ENCODE assay signal across 23 cellular contexts in genomic region chr14:92325835-92326234, GRCh38. TPM values are rescaled to one million over a fixed set of nuclear protein-coding genes. Genes with fewer than 3 reads are reported as not detected.
A peak's percentile ranks its signal among the peaks of the same experiment; 100 is the strongest.
DNase-seq lines count a peak whose midpoint lies in the region; ATAC-seq and TF ChIP-seq lines count a peak whose summit lies in the region.
"Had no signal": no experiment of that assay in that cellular context is flagged by ENCODE, and none has a peak within 500 bp of the region (broad histone marks: within the 10 kb centered on the region; RNA-seq: fewer than 3 reads in every experiment).

No MANE protein-coding gene starts in this region.

- no peak for ATAC-seq in activated CD8-positive, alpha-beta memory T cell treated with anti-CD3 and anti-CD28 coated beads, Interleukin-2, amount 10 ng/mL, durations not matched to agents 7 days and 5 days
- no peak for ATAC-seq in activated naive CD4-positive, alpha-beta T cell treated with anti-CD3 and anti-CD28 coated beads, Interleukin-2, amount 50 U/mL, for 72 hours

- 0 out of 2 replicates have a peak overlapping the region, but pooled peaks have one; percentile 3 for H2AFZ ChIP-seq in OCI-LY3 (ENCODE audit: low read depth, low read length)

- H3K4me1 ChIP-seq in OCI-LY3 (ENCODE audit: low read length) (peaks cover 27% of the 10 kb centered on the region), thyroid gland (peaks cover 0 to 3% of the 10 kb centered on the region in 2 donors)
- H3K4me1 ChIP-seq: BE2C had no signal

- H4K20me1 ChIP-seq in OCI-LY3 (ENCODE audit: insufficient read depth, low read length) = no peaks in the 10 kb centered on the region

- H3K36me3 ChIP-seq in OCI-LY3 (replicated peaks; ENCODE audit: low read depth, low read length) = no peaks in the 10 kb centered on the region
- no peaks in the 10 kb centered on the region for H3K36me3 ChIP-seq in thyroid gland
- H3K36me3 ChIP-seq: BE2C, esophagus muscularis mucosa, spleen had no signal

- no peak overlapping the region; the same call in 1 of the 2 replicates for H3K9ac ChIP-seq in OCI-LY3 (ENCODE audit: low read length)

- 51 to 55% methylated on average over 4 of the region's 4 CpGs for WGBS in thyroid gland, 2 donors

- intact Hi-C loops in thyroid gland (cut with DNase I) = no loop called here

- no peaks in the 10 kb centered on the region for H3K79me2 ChIP-seq in OCI-LY3 (ENCODE audit: low read length)

- H3K4me3 ChIP-seq in AG10803 (ENCODE audit: low read length) (no peak overlapping the region), GM12875 (ENCODE audit: low read depth, low read length) (no peak overlapping the region), OCI-LY3 (ENCODE audit: low read length) (0 out of 2 replicates have a peak overlapping the region, but pooled peaks have one; percentile 7), thyroid gland (replicated peaks in 1 of 3) (no peak overlapping the region)
- H3K4me3 ChIP-seq: esophagus muscularis mucosa, spleen had no signal

- H3K27ac ChIP-seq in OCI-LY3 (ENCODE audit: low read length) (peak overlapping the region; percentile 35), thyroid gland (no peak overlapping the region)
- H3K27ac ChIP-seq: dorsolateral prefrontal cortex, esophagus muscularis mucosa, spleen had no signal

- 0 out of 2 replicates have a peak, but pooled peaks have one; percentile 8 for TF ChIP-seq CTCF in AG10803 (conservative IDR thresholded peaks at IDR 0.05; ENCODE audit: low read length)
- TF ChIP-seq CTCF in GM12875 (IDR thresholded peaks at IDR 0.05; ENCODE audit: borderline replicate concordance, insufficient read depth, low read depth, low read length) = peak; percentile 15; the same call in 1 of the 2 replicates
- TF ChIP-seq CTCF in OCI-LY3 (IDR thresholded peaks at IDR 0.05; ENCODE audit: low read depth, low read length) = peak; percentile 55
- no peak for TF ChIP-seq CTCF in thyroid gland (IDR thresholded peaks at IDR 0.05)

- CTCF ChIA-PET in activated CD8-positive, alpha-beta memory T cell treated with anti-CD3 and anti-CD28 coated beads, Interleukin-2, amount 10 ng/mL, durations not matched to agents 7 days and 5 days (lab: Charles Lee) = no interaction called here

- no peak overlapping the region for H3K27ac Mint-ChIP-seq in activated CD8-positive, alpha-beta memory T cell treated with anti-CD3 and anti-CD28 coated beads, Interleukin-2, amount 10 ng/mL, durations not matched to agents 7 days and 5 days
- H3K27ac Mint-ChIP-seq in activated naive CD4-positive, alpha-beta T cell treated with anti-CD3 and anti-CD28 coated beads, Interleukin-2, amount 50 U/mL, for 72 hours = no peak overlapping the region
- H3K27ac Mint-ChIP-seq: activated naive CD8-positive, alpha-beta T cell; activated T-cell treated with anti-CD3 and anti-CD28 coated beads, Interleukin-2, amount 50 U/mL, for 24 hours; nephron progenitor cell had no signal

- no peak overlapping the region for H3K4me3 Mint-ChIP-seq in activated CD8-positive, alpha-beta memory T cell treated with anti-CD3 and anti-CD28 coated beads, Interleukin-2, amount 10 ng/mL, durations not matched to agents 7 days and 5 days
- H3K4me3 Mint-ChIP-seq: activated naive CD8-positive, alpha-beta T cell; activated T-cell treated with anti-CD3 and anti-CD28 coated beads, Interleukin-2, amount 50 U/mL, for 24 hours; nephron progenitor cell had no signal

- DNase-seq in AG10803 (ENCODE audit: low read depth) (no peak), dermis blood vessel endothelial cell (peak; percentile 5), NCI-H446 (lab: John Stamatoyannopoulos, UW) (no peak), thyroid gland (no peak)
- no peak for DNase-seq in activated CD8-positive, alpha-beta memory T cell treated with anti-CD3 and anti-CD28 coated beads, Interleukin-2, amount 10 ng/mL, durations not matched to agents 7 days and 5 days
- DNase-seq in activated naive CD4-positive, alpha-beta T cell treated with anti-CD3 and anti-CD28 coated beads, Interleukin-2, amount 50 U/mL, for 72 hours (ENCODE audit: low spot score in 2 of 2) = no peak
- DNase-seq: activated CD4-positive, alpha-beta T cell treated with anti-CD3 and anti-CD28 coated beads, Interleukin-2, amount 50 U/mL, for 48 hours; activated T-cell treated with anti-CD3 and anti-CD28 coated beads, Interleukin-2, amount 50 U/mL, for 24 hours; BE2C; dorsolateral prefrontal cortex; GDM1; glutamatergic neuron; midbrain; MV-4-11; NCI-H2029; NCI-H526 treated with DMSO at 0.1 percent for 48 hours; nephron progenitor cell; RPMI8226; spleen had no signal

- peak overlapping the region; percentile 61 for H3K4me2 ChIP-seq in OCI-LY3 (ENCODE audit: low read length)

- no peaks in the 10 kb centered on the region for H3K27me3 ChIP-seq in OCI-LY3 (ENCODE audit: low read depth, low read length)
- H3K27me3 ChIP-seq in thyroid gland = no peaks in the 10 kb centered on the region

- H3K9me3 ChIP-seq in OCI-LY3 (ENCODE audit: insufficient read depth, low read length) = no peaks in the 10 kb centered on the region
- no peaks in the 10 kb centered on the region for H3K9me3 ChIP-seq in thyroid gland
- H3K9me3 ChIP-seq: BE2C, esophagus muscularis mucosa, spleen had no signal

- H3K4me1 Mint-ChIP-seq in activated CD8-positive, alpha-beta memory T cell treated with anti-CD3 and anti-CD28 coated beads, Interleukin-2, amount 10 ng/mL, durations not matched to agents 7 days and 5 days = peaks cover 3% of the 10 kb centered on the region

- no peaks in the 10 kb centered on the region for H3K36me3 Mint-ChIP-seq in activated CD8-positive, alpha-beta memory T cell treated with anti-CD3 and anti-CD28 coated beads, Interleukin-2, amount 10 ng/mL, durations not matched to agents 7 days and 5 days
- no peaks in the 10 kb centered on the region for H3K36me3 Mint-ChIP-seq in activated naive CD4-positive, alpha-beta T cell treated with anti-CD3 and anti-CD28 coated beads, Interleukin-2, amount 50 U/mL, for 72 hours
- H3K36me3 Mint-ChIP-seq: activated naive CD8-positive, alpha-beta T cell had no signal

- peaks cover 56% of the 10 kb centered on the region for H3K27me3 Mint-ChIP-seq in activated CD8-positive, alpha-beta memory T cell treated with anti-CD3 and anti-CD28 coated beads, Interleukin-2, amount 10 ng/mL, durations not matched to agents 7 days and 5 days

- no peak for TF ChIP-seq POLR2A in thyroid gland (IDR thresholded peaks at IDR 0.05)

- no peaks in the 10 kb centered on the region for H3K9me3 Mint-ChIP-seq in activated CD8-positive, alpha-beta memory T cell treated with anti-CD3 and anti-CD28 coated beads, Interleukin-2, amount 10 ng/mL, durations not matched to agents 7 days and 5 days (ENCODE audit: low read depth)
- H3K9me3 Mint-ChIP-seq in activated naive CD4-positive, alpha-beta T cell treated with anti-CD3 and anti-CD28 coated beads, Interleukin-2, amount 50 U/mL, for 72 hours = no peaks in the 10 kb centered on the region
- H3K9me3 Mint-ChIP-seq: activated T-cell treated with anti-CD3 and anti-CD28 coated beads, Interleukin-2, amount 50 U/mL, for 24 hours; nephron progenitor cell had no signal

RNA-seq across cellular contexts. Expression of gene SLC24A4, which starts 2.9 kb away (rescaled TPM):
- total RNA-seq in dermis blood vessel endothelial cell (under 0.01 and 0.14 TPM in 2 replicates), thyroid gland (under 1 TPM; 0.05 to 0.46 (median 0.19) TPM)
- total RNA-seq in activated CD8-positive, alpha-beta memory T cell treated with anti-CD3 and anti-CD28 coated beads, Interleukin-2, amount 10 ng/mL, durations not matched to agents 7 days and 5 days = not detected
- not detected for total RNA-seq in activated naive CD4-positive, alpha-beta T cell treated with anti-CD3 and anti-CD28 coated beads, Interleukin-2, amount 50 U/mL, for 72 hours

Comparison
In these comparisons a context has a peak if more than half of its experiments do, and no peak if none do; other contexts are left out.
1. CTCF ChIP-seq: peak in AG10803 (single experiment), GM12875 (single experiment) and OCI-LY3 (single experiment); none in thyroid gland (0 of 6).